11 cellular contexts compared by ENCODE assay signal in genomic region chr14:97381309-97381708, GRCh38.
"Had no signal": no experiment of that assay in that cellular context is flagged by ENCODE, and none has a peak within 500 bp of the region (broad histone marks: within the 10 kb centered on the region; RNA-seq: fewer than 3 reads in every experiment).

No MANE protein-coding gene starts in this region.

- H3K27me3 Mint-ChIP-seq: activated B cell treated with CpG ODN at 0.5 μM for 24 hours; stimulated activated memory B cell treated with anti-CD40 and anti-IgM and Interleukin-4, amounts not matched to agents 10 μg/mL and 1 μg/mL and 100 μg/mL, for 72 hours had no signal

- H3K4me2 ChIP-seq: hepatocyte had no signal

- H3K4me1 Mint-ChIP-seq: activated B cell treated with CpG ODN at 0.5 μM for 24 hours; stimulated activated memory B cell treated with anti-CD40 and anti-IgM and Interleukin-4, amounts not matched to agents 10 μg/mL and 1 μg/mL and 100 μg/mL, for 72 hours had no signal

- H3K27me3 ChIP-seq: cardiac muscle cell, hepatocyte, uterus had no signal

- H3K27ac ChIP-seq: cardiac muscle cell, esophagus muscularis mucosa, hepatocyte, neutrophil, tibial artery, uterus had no signal

- H3K36me3 Mint-ChIP-seq: stimulated activated memory B cell treated with anti-CD40 and anti-IgM and Interleukin-4, amounts not matched to agents 10 μg/mL and 1 μg/mL and 100 μg/mL, for 72 hours had no signal

- H3K4me3 ChIP-seq: cardiac muscle cell, esophagus muscularis mucosa, hepatocyte, tibial artery, uterus had no signal

- H3K4me3 Mint-ChIP-seq: activated B cell treated with CpG ODN at 0.5 μM for 24 hours; stimulated activated memory B cell treated with anti-CD40 and anti-IgM and Interleukin-4, amounts not matched to agents 10 μg/mL and 1 μg/mL and 100 μg/mL, for 72 hours had no signal

- H3K9me3 Mint-ChIP-seq: activated B cell treated with CpG ODN at 0.5 μM for 24 hours had no signal

- H3K9me3 ChIP-seq: esophagus muscularis mucosa, neutrophil, tibial artery, uterus had no signal

- H2AFZ ChIP-seq: hepatocyte had no signal

- H3K4me1 ChIP-seq: esophagus muscularis mucosa, tibial artery, uterus had no signal

- H3K27ac Mint-ChIP-seq: activated B cell treated with CpG ODN at 0.5 μM for 24 hours; stimulated activated memory B cell treated with anti-CD40 and anti-IgM and Interleukin-4, amounts not matched to agents 10 μg/mL and 1 μg/mL and 100 μg/mL, for 72 hours had no signal

- ATAC-seq: left lobe of liver; stimulated activated memory B cell treated with anti-CD40 and anti-IgM and Interleukin-4, amounts not matched to agents 10 μg/mL and 1 μg/mL and 100 μg/mL, for 72 hours had no signal

- DNase-seq: activated B cell treated with CpG ODN at 0.5 μM for 24 hours; activated CD8-positive, alpha-beta memory T cell treated with anti-CD3 and anti-CD28 coated beads for 24 hours; retina; tibial artery; uterus had no signal

- H3K36me3 ChIP-seq: cardiac muscle cell, esophagus muscularis mucosa, neutrophil, tibial artery, uterus had no signal

- H3K79me2 ChIP-seq: hepatocyte had no signal
